8 cellular contexts compared by ENCODE assay signal in genomic region chr14:39174560-39175444, GRCh38. TPM values are rescaled to one million over a fixed set of nuclear protein-coding genes. Genes with fewer than 3 reads are reported as not detected.
DNase-seq lines count a peak whose midpoint lies in the region; ATAC-seq, FAIRE-seq and TF ChIP-seq lines count a peak whose summit lies in the region.

TSS of gene PNN (plus strand) at chr14:39175254. CDS start at chr14:39175280, 26 bp downstream.

- H3K4me3 Mint-ChIP-seq in type B pancreatic cell = peak within 1 kb of the TSS; percentile 99

- peaks cover 12% of the 10 kb centered on the region for H3K4me1 Mint-ChIP-seq in type B pancreatic cell (ENCODE audit: unreplicated experiment)

- no peaks in the 10 kb centered on the region for H3K9me3 ChIP-seq in adrenal gland (replicated peaks in 1 of 3)
- H3K9me3 ChIP-seq in heart left ventricle = no peaks in the 10 kb centered on the region

- ATAC-seq in HG02852 (IDR thresholded peaks at IDR 0.05; ENCODE audit: unreplicated experiment) (peak; percentile 90), heart left ventricle (peak; percentile 96 to 98 (median 96))

- H3K27me3 Mint-ChIP-seq in type B pancreatic cell = no peaks in the 10 kb centered on the region

- H3K36me3 ChIP-seq in adrenal gland (replicated peaks in 1 of 2) (peaks cover 0 to 35% of the 10 kb centered on the region in 2 donors), heart left ventricle (peaks cover 0 to 37% (median 36%) of the 10 kb centered on the region in 9 donors)

- H3K27ac Mint-ChIP-seq in type B pancreatic cell = peak within 1 kb of the TSS; percentile 99

- intact Hi-C loops in adrenal gland (cut with DNase I) = loop anchor here in 1 of 2 donors (10.0 kb wide), 1 partner anchor 260 kb away; the partner anchor contains the start of gene FBXO33
- intact Hi-C loops in heart left ventricle (cut with DNase I) = loop anchor here in 8 of 10 donors (1.0 to 10.0 kb wide), 9 partner anchors 63 to 260 kb away; partner anchors contain the start of genes FBXO33 (in 6 of the 8), SEC23A (in 4 of the 8) and GEMIN2 (in 1 of the 8)

- TF ChIP-seq POLR2A in GM12892 (IDR thresholded peaks at IDR 0.05; ENCODE audit: low read depth, low read length) (peak; percentile 93), adrenal gland (IDR thresholded peaks at IDR 0.05) (peak; percentile 91 to 98), heart left ventricle (IDR thresholded peaks at IDR 0.05) (peak; percentile 46 to 93)

- WGBS in adrenal gland, 4 donors = 0 to 7% (median 5%) methylated on average over 42 to 56 of the region's 56 CpGs
- WGBS in heart left ventricle, 4 donors = 4 to 6% (median 5%) methylated on average over 40 to 56 of the region's 56 CpGs

- H3K27ac ChIP-seq in adrenal gland = peak within 1 kb of the TSS; percentile 89 to 97 (median 94)
- peak within 1 kb of the TSS; percentile 77 to 95 (median 93) for H3K27ac ChIP-seq in heart left ventricle

- H3K4me3 ChIP-seq in adrenal gland = peak within 1 kb of the TSS; percentile 82 to 89 (median 86)
- H3K4me3 ChIP-seq in heart left ventricle = peak within 1 kb of the TSS; percentile 39 to 97 (median 80)

- peaks cover 29% of the 10 kb centered on the region for H3K36me3 Mint-ChIP-seq in type B pancreatic cell

- H3K4me1 ChIP-seq in adrenal gland (replicated peaks in 1 of 2) (peaks cover 6 to 24% of the 10 kb centered on the region in 2 donors), heart left ventricle (peaks cover 0 to 31% (median 23%) of the 10 kb centered on the region in 12 donors)

- peak; percentile 88 for FAIRE-seq in GM12892 (lab: Jason Lieb, UNC)

- DNase-seq in GM12892 (ENCODE audit: insufficient read length) = peak; percentile 79
- DNase-seq in NCI-H146 (lab: John Stamatoyannopoulos, UW) = peak; percentile 98
- DNase-seq in T-helper 1 cell = peak; percentile 93 to 99 (median 96)
- peak; percentile 96 to 99 (median 99) for DNase-seq in adrenal gland
- DNase-seq in heart left ventricle = peak; percentile 97 to 99 (median 97)
- peak; percentile 99 for DNase-seq in pons (ENCODE audit: low spot score)
- peak; percentile 96 for DNase-seq in type B pancreatic cell (ENCODE audit: extremely low spot score, unreplicated experiment)

- no peaks in the 10 kb centered on the region for H3K9me3 Mint-ChIP-seq in type B pancreatic cell

- H3K27me3 ChIP-seq in adrenal gland (no peaks in the 10 kb centered on the region), heart left ventricle (no peaks in the 10 kb centered on the region)

- TF ChIP-seq CTCF in adrenal gland (IDR thresholded peaks at IDR 0.05) = peak in 2 of 6 experiments; percentile 7 to 21
- no peak for TF ChIP-seq CTCF in heart left ventricle (IDR thresholded peaks at IDR 0.05)
- TF ChIP-seq CTCF in type B pancreatic cell (conservative IDR thresholded peaks at IDR 0.05) = no peak

RNA-seq across cellular contexts. Expression of gene PNN, which starts in this region (rescaled TPM):
- 91.3 TPM for polyA plus RNA-seq in GM12892 (2012; ENCODE audit: missing spikeins)
- 10 to 100 TPM; 11.3 to 48.4 (median 37.1) TPM for total RNA-seq in adrenal gland
- polyA plus RNA-seq in adrenal gland = 10 to 100 TPM; 44.2 to 86.0 (median 81.6) TPM
- 10 to 100 TPM in 8 of 9 donors, 1 to 10 TPM in 1; 6.9 to 26.7 (median 21.0) TPM for total RNA-seq in heart left ventricle
- 10 to 100 TPM; 22.8 to 24.8 TPM for polyA plus RNA-seq in heart left ventricle
- total RNA-seq in type B pancreatic cell (ENCODE audit: low replicate concordance) = 74.3 and 95.7 TPM in 2 replicates

Comparison
In these comparisons a context has a peak if more than half of its experiments do, and no peak if none do; other contexts are left out.
1. Peak in every context shown above with its lines: DNase-seq, ATAC-seq, H3K4me3 ChIP-seq and H3K27ac ChIP-seq.